Comparison of ENCODE assay signal across 2 cellular contexts in the genomic region with DNA sequence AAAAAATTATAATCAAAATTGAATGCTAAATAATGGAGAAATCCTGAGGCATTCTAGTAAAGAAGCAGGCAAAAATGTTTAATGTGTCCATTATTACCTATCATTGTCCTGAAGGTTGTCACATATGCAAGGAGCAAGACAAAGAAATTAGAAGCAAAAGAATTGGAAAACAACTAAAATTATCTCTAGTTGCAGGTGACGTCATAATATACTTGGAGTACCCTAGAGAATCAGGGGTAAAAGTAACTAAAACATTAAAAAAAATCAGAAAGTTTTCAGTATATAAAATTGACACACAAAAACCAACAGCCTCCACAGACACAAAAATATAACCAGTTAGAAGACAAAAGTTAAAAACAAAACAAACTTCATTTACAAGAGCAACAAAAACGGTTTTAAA.
A peak's percentile ranks its signal among the peaks of the same experiment; 100 is the strongest.
TF ChIP-seq lines count a peak whose summit lies in the region.

No MANE protein-coding gene starts in this region.

TF ChIP-seq in HepG2, 621 proteins besides CTCF, POLR2A, EP300 and RAD21:
- peak; percentile 96 for TF ChIP-seq ATF7 (IDR thresholded peaks at IDR 0.05)
- no peak for TF ChIP-seq ATF7 (CRISPR knock-in tag; IDR thresholded peaks at IDR 0.05)
- TF ChIP-seq KLF9 (CRISPR knock-in tag; IDR thresholded peaks at IDR 0.05; ENCODE audit: low read depth), result no peak
- TF ChIP-seq CREB1 (IDR thresholded peaks at IDR 0.05), result peak; percentile 87
- no peak for TF ChIP-seq CREB1 (CRISPR knock-in tag; IDR thresholded peaks at IDR 0.05)
TF ChIP-seq in HepG2: peak in this region for 2.

TF ChIP-seq in endothelial cell of umbilical vein, 7 proteins besides CTCF, POLR2A, EP300 and RAD21:
- no peak for TF ChIP-seq GATA2 (IDR thresholded peaks at IDR 0.05; ENCODE audit: insufficient read depth, insufficient read length, low read depth, low read length)
- no peak for TF ChIP-seq FOS (IDR thresholded peaks at IDR 0.05; ENCODE audit: borderline replicate concordance, insufficient read depth, low read length)
